In genomic region chr14:53278602-53279506, GRCh38 we compare ENCODE assay signal across 1 cellular context.
TF ChIP-seq lines count a peak whose summit lies in the region.

No MANE protein-coding gene starts in this region.

TF ChIP-seq in K562, 482 proteins besides CTCF, POLR2A, EP300 and RAD21 (continued from another document):
- TF ChIP-seq HMGXB4 (CRISPR knock-in tag; IDR thresholded peaks at IDR 0.05) (no peak), ZBTB7A (IDR thresholded peaks at IDR 0.05; ENCODE audit: borderline replicate concordance, control insufficient read depth, low read depth, low read length) (no peak), FUS (optimal IDR thresholded peaks at IDR 0.05; ENCODE audit: low read depth, low read length) (no peak), ZNF740 (CRISPR knock-in tag; IDR thresholded peaks at IDR 0.05) (no peak), ZNF740 (tag; IDR thresholded peaks at IDR 0.05) (peak in 1 of 2 experiments; percentile 83; a peak in 2 of 4 replicates), MAFK (IDR thresholded peaks at IDR 0.05; ENCODE audit: low read length) (peak; percentile 61; the same call in 1 of the 2 replicates), PCBP1 (IDR thresholded peaks at IDR 0.05; ENCODE audit: low read depth, low read length, poor library complexity, severe bottlenecking) (no peak), ZNF699 (CRISPR knock-in tag; IDR thresholded peaks at IDR 0.05; ENCODE audit: insufficient replicate concordance) (no peak), GABPB2 (CRISPR knock-in tag; conservative IDR thresholded peaks at IDR 0.05) (no peak), ESRRB (CRISPR knock-in tag; IDR thresholded peaks at IDR 0.05; ENCODE audit: borderline replicate concordance) (no peak), RBM15 (IDR thresholded peaks at IDR 0.05; ENCODE audit: insufficient read depth, low read length) (no peak), TFAP4 (CRISPR knock-in tag; IDR thresholded peaks at IDR 0.05; ENCODE audit: borderline replicate concordance) (no peak), POLR2H (tag; IDR thresholded peaks at IDR 0.05; ENCODE audit: low read depth) (no peak), KDM1A (IDR thresholded peaks at IDR 0.05) (no peak), ZNF41 (CRISPR knock-in tag; conservative IDR thresholded peaks at IDR 0.05) (peak; percentile 81), NFE2 (IDR thresholded peaks at IDR 0.05; ENCODE audit: low read depth) (peak; percentile 78), POLR2AphosphoS2 (IDR thresholded peaks at IDR 0.05; ENCODE audit: low read length) (no peak), HINFP (tag; conservative IDR thresholded peaks at IDR 0.05; ENCODE audit: low read depth) (peak; percentile 79), SOX6 (IDR thresholded peaks at IDR 0.05) (peak; percentile 39; the same call in 1 of the 2 replicates), ZNF239 (CRISPR knock-in tag; IDR thresholded peaks at IDR 0.05) (peak; percentile 71), HOMEZ (CRISPR knock-in tag; IDR thresholded peaks at IDR 0.05) (no peak), IRF2 (CRISPR knock-in tag; IDR thresholded peaks at IDR 0.05) (no peak), ZNF197 (CRISPR knock-in tag; IDR thresholded peaks at IDR 0.05; ENCODE audit: low read depth) (0 out of 2 replicates have a peak, but pooled peaks have one; percentile 56), FIP1L1 (IDR thresholded peaks at IDR 0.05; ENCODE audit: low read depth, low read length, poor library complexity, severe bottlenecking) (no peak), PHF21A (IDR thresholded peaks at IDR 0.05; ENCODE audit: borderline replicate concordance, low read depth) (no peak), RAD51 (IDR thresholded peaks at IDR 0.05; ENCODE audit: borderline replicate concordance, low read depth) (no peak), NFYB (IDR thresholded peaks at IDR 0.05; ENCODE audit: extremely low read depth, insufficient read length) (no peak)
